In genomic region chr2:9336209-9336533, GRCh38 we compare ENCODE assay signal across 9 cellular contexts.
DNase-seq lines count a peak whose midpoint lies in the region; ATAC-seq and TF ChIP-seq lines count a peak whose summit lies in the region.
"Had no signal": no experiment of that assay in that cellular context is flagged by ENCODE, and none has a peak within 500 bp of the region (broad histone marks: within the 10 kb centered on the region; RNA-seq: fewer than 3 reads in every experiment).

No MANE protein-coding gene starts in this region.

- H3K4me1 ChIP-seq in BLaER1 (peaks cover 63% of the 10 kb centered on the region), stomach (peaks cover 12 to 35% (median 25%) of the 10 kb centered on the region in 4 donors)
- H3K4me1 ChIP-seq: pancreas had no signal

- peak overlapping the region; percentile 65; the same call in 1 of the 2 replicates for H3K27ac ChIP-seq in BLaER1
- peak overlapping the region; percentile 24 to 56 (median 34) for H3K27ac ChIP-seq in stomach
- H3K27ac ChIP-seq: pancreas had no signal

- H3K9me3 ChIP-seq in BLaER1: no peaks in the 10 kb centered on the region
- H3K9me3 ChIP-seq in stomach: no peaks in the 10 kb centered on the region
- H3K9me3 ChIP-seq: pancreas had no signal

- H3K36me3 ChIP-seq in BLaER1 (peaks cover 61% of the 10 kb centered on the region), stomach (peaks cover 0 to 28% (median 21%) of the 10 kb centered on the region in 4 donors)
- H3K36me3 ChIP-seq: pancreas had no signal

- no peak for TF ChIP-seq POLR2A in stomach (IDR thresholded peaks at IDR 0.05)

- 62 to 81% (median 75%) methylated on average over 2 of the region's 2 CpGs for WGBS in stomach, 5 donors

- TF ChIP-seq CTCF in choroid plexus epithelial cell (conservative IDR thresholded peaks at IDR 0.05; ENCODE audit: low read depth, low read length): no peak
- no peak for TF ChIP-seq CTCF in stomach (IDR thresholded peaks at IDR 0.05)

- ATAC-seq in GM19328 (IDR thresholded peaks at IDR 0.05; ENCODE audit: unreplicated experiment): peak; percentile 69
- no peak for ATAC-seq in GM21447 (IDR thresholded peaks at IDR 0.05; ENCODE audit: unreplicated experiment)

- H3K4me2 ChIP-seq in BLaER1: peak overlapping the region; percentile 66

- intact Hi-C loops in stomach (cut with DNase I; ENCODE audit: low total_unique reads): no loop called here

- H4K20me1 ChIP-seq in BLaER1: no peaks in the 10 kb centered on the region

- H3K27me3 ChIP-seq in BLaER1: no peaks in the 10 kb centered on the region
- H3K27me3 ChIP-seq in stomach: no peaks in the 10 kb centered on the region
- H3K27me3 ChIP-seq: pancreas had no signal

- DNase-seq in NCI-H2227 treated with DMSO at 0.1 percent for 48 hours (lab: John Stamatoyannopoulos, UW): peak; percentile 45
- peak; percentile 79 for DNase-seq in choroid plexus epithelial cell (ENCODE audit: low read depth)
- no peak for DNase-seq in stomach
- DNase-seq in activated effector memory CD4-positive, alpha-beta T cell treated with Interleukin-2 at 50 U/mL for 16 hours: no peak
- no peak for DNase-seq in activated naive CD4-positive, alpha-beta T cell treated with Interleukin-2 at 50 U/mL for 16 hours
- DNase-seq: pancreas had no signal

- H3K9ac ChIP-seq in BLaER1: no peak overlapping the region

- no peak for TF ChIP-seq EP300 in stomach (IDR thresholded peaks at IDR 0.05)

- H3K4me3 ChIP-seq in BLaER1 (no peak overlapping the region), choroid plexus epithelial cell (ENCODE audit: low read depth, low read length) (no peak overlapping the region), stomach (no peak overlapping the region)
- H3K4me3 ChIP-seq: pancreas had no signal

Comparison
In these comparisons a context has a peak if more than half of its experiments do, and no peak if none do; other contexts are left out.
1. DNase-seq: peak in NCI-H2227 treated with DMSO at 0.1 percent for 48 hours (single experiment) and choroid plexus epithelial cell (single experiment); none in stomach (single experiment), activated effector memory CD4-positive, alpha-beta T cell treated with Interleukin-2 at 50 U/mL for 16 hours (single experiment) and activated naive CD4-positive, alpha-beta T cell treated with Interleukin-2 at 50 U/mL for 16 hours (single experiment).